In genomic region chr1:77313491-77313890, GRCh38 we compare ENCODE assay signal across 1 cellular context.
TF ChIP-seq lines count a peak whose summit lies in the region.

No MANE protein-coding gene starts in this region.

TF ChIP-seq in GM23338, 12 proteins besides CTCF, POLR2A, EP300 and RAD21 (continued from another document):
- TF ChIP-seq ZNF462 (CRISPR knock-in tag; IDR thresholded peaks at IDR 0.05) = peak; percentile 71; the same call in 1 of the 2 replicates
- no peak for TF ChIP-seq NANOG (IDR thresholded peaks at IDR 0.05; ENCODE audit: borderline replicate concordance)
- TF ChIP-seq STAT1 (IDR thresholded peaks at IDR 0.05; ENCODE audit: unreplicated experiment) = no peak
- TF ChIP-seq POLR2AphosphoS5 (IDR thresholded peaks at IDR 0.05; ENCODE audit: low read depth) = no peak
- no peak for TF ChIP-seq EZH2 (IDR thresholded peaks at IDR 0.05; ENCODE audit: low read depth, unreplicated experiment)
- TF ChIP-seq ZNF331 (CRISPR knock-in tag; IDR thresholded peaks at IDR 0.05; ENCODE audit: low read depth) = no peak
- no peak for TF ChIP-seq EZH2phosphoT487 (IDR thresholded peaks at IDR 0.05; ENCODE audit: unreplicated experiment)
- no peak for TF ChIP-seq ZNF114 (CRISPR knock-in tag; IDR thresholded peaks at IDR 0.05)
- 0 out of 2 replicates have a peak, but pooled peaks have one; percentile 14 for TF ChIP-seq CREB1 (CRISPR knock-in tag; IDR thresholded peaks at IDR 0.05; ENCODE audit: low read depth)
TF ChIP-seq in GM23338: peak in this region for 2.
